Comparison of ENCODE assay signal across 1 cellular context in genomic region chr10:95513008-95513589, GRCh38.
TF ChIP-seq lines count a peak whose summit lies in the region.

No MANE protein-coding gene starts in this region.

TF ChIP-seq in HepG2, 621 proteins besides CTCF, POLR2A, EP300 and RAD21 (continued from another document and continues in another):
- TF ChIP-seq, protein P1, sequence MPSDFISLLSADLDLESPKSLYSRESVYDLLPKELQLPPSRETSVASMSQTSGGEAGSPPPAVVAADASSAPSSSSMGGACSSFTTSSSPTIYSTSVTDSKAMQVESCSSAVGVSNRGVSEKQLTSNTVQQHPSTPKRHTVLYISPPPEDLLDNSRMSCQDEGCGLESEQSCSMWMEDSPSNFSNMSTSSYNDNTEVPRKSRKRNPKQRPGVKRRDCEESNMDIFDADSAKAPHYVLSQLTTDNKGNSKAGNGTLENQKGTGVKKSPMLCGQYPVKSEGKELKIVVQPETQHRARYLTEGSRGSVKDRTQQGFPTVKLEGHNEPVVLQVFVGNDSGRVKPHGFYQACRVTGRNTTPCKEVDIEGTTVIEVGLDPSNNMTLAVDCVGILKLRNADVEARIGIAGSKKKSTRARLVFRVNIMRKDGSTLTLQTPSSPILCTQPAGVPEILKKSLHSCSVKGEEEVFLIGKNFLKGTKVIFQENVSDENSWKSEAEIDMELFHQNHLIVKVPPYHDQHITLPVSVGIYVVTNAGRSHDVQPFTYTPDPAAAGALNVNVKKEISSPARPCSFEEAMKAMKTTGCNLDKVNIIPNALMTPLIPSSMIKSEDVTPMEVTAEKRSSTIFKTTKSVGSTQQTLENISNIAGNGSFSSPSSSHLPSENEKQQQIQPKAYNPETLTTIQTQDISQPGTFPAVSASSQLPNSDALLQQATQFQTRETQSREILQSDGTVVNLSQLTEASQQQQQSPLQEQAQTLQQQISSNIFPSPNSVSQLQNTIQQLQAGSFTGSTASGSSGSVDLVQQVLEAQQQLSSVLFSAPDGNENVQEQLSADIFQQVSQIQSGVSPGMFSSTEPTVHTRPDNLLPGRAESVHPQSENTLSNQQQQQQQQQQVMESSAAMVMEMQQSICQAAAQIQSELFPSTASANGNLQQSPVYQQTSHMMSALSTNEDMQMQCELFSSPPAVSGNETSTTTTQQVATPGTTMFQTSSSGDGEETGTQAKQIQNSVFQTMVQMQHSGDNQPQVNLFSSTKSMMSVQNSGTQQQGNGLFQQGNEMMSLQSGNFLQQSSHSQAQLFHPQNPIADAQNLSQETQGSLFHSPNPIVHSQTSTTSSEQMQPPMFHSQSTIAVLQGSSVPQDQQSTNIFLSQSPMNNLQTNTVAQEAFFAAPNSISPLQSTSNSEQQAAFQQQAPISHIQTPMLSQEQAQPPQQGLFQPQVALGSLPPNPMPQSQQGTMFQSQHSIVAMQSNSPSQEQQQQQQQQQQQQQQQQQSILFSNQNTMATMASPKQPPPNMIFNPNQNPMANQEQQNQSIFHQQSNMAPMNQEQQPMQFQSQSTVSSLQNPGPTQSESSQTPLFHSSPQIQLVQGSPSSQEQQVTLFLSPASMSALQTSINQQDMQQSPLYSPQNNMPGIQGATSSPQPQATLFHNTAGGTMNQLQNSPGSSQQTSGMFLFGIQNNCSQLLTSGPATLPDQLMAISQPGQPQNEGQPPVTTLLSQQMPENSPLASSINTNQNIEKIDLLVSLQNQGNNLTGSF (CRISPR knock-in tag; IDR thresholded peaks at IDR 0.05) = no peak
- TF ChIP-seq CCAR2 (optimal IDR thresholded peaks at IDR 0.05; ENCODE audit: low read depth, low read length) (no peak), ZKSCAN1 (IDR thresholded peaks at IDR 0.05; ENCODE audit: low read length) (no peak), FOXP4 (CRISPR knock-in tag; IDR thresholded peaks at IDR 0.05) (peak; percentile 83), PAXIP1 (CRISPR knock-in tag; conservative IDR thresholded peaks at IDR 0.05) (peak; percentile 59), TFE3 (CRISPR knock-in tag; IDR thresholded peaks at IDR 0.05) (0 out of 2 replicates have a peak, but pooled peaks have one; percentile 24), MED1 (CRISPR knock-in tag; IDR thresholded peaks at IDR 0.05) (peak; percentile 61), LCORL (IDR thresholded peaks at IDR 0.05) (no peak), LCORL (CRISPR knock-in tag; IDR thresholded peaks at IDR 0.05) (peak; percentile 67; the same call in 1 of the 2 replicates), ZIK1 (CRISPR knock-in tag; IDR thresholded peaks at IDR 0.05; ENCODE audit: borderline replicate concordance, low read depth) (no peak), NR2F6 (IDR thresholded peaks at IDR 0.05) (no peak), NR2F6 (CRISPR knock-in tag; IDR thresholded peaks at IDR 0.05) (peak; percentile 30; the same call in 1 of the 2 replicates), ZBTB38 (CRISPR knock-in tag; IDR thresholded peaks at IDR 0.05) (peak; percentile 82), ARID2 (CRISPR knock-in tag; IDR thresholded peaks at IDR 0.05; ENCODE audit: borderline replicate concordance) (peak; percentile 28; the same call in 1 of the 2 replicates), ZNF839 (CRISPR knock-in tag; IDR thresholded peaks at IDR 0.05; ENCODE audit: borderline replicate concordance) (no peak), SOX13 (IDR thresholded peaks at IDR 0.05) (no peak), SOX13 (CRISPR knock-in tag; conservative IDR thresholded peaks at IDR 0.05 in 1 of 2, IDR thresholded peaks at IDR 0.05 in 1 of 2) (peak in 1 of 2 experiments; percentile 59; a peak in 1 of 4 replicates), SOX5 (CRISPR knock-in tag; IDR thresholded peaks at IDR 0.05; ENCODE audit: borderline replicate concordance) (peak; percentile 57; the same call in 1 of the 2 replicates), SMAD9 (CRISPR knock-in tag; IDR thresholded peaks at IDR 0.05) (no peak), HOXA3 (CRISPR knock-in tag; IDR thresholded peaks at IDR 0.05) (peak; percentile 23; the same call in 1 of the 2 replicates), FOXP1 (IDR thresholded peaks at IDR 0.05) (no peak), FOXP1 (CRISPR knock-in tag; IDR thresholded peaks at IDR 0.05) (peak; percentile 79), PPARG (CRISPR knock-in tag; conservative IDR thresholded peaks at IDR 0.05) (0 out of 2 replicates have a peak, but pooled peaks have one; percentile 25), SOX6 (IDR thresholded peaks at IDR 0.05) (no peak), SOX6 (CRISPR knock-in tag; IDR thresholded peaks at IDR 0.05) (peak; percentile 25; the same call in 1 of the 2 replicates), ARNTL (CRISPR knock-in tag; IDR thresholded peaks at IDR 0.05) (peak; percentile 50; the same call in 1 of the 2 replicates), HDAC2 (CRISPR knock-in tag; IDR thresholded peaks at IDR 0.05) (peak; percentile 68; the same call in 1 of the 2 replicates), ZNF350 (CRISPR knock-in tag; IDR thresholded peaks at IDR 0.05; ENCODE audit: borderline replicate concordance, low read depth) (0 out of 2 replicates have a peak, but pooled peaks have one; percentile 23), TBX2 (CRISPR knock-in tag; IDR thresholded peaks at IDR 0.05; ENCODE audit: borderline replicate concordance) (peak; percentile 80; the same call in 1 of the 2 replicates), JDP2 (CRISPR knock-in tag; IDR thresholded peaks at IDR 0.05; ENCODE audit: borderline replicate concordance) (no peak), FOXA3 (CRISPR knock-in tag; IDR thresholded peaks at IDR 0.05) (peak; percentile 79), FOXA1 (IDR thresholded peaks at IDR 0.05) (no peak), FOXA1 (CRISPR knock-in tag; IDR thresholded peaks at IDR 0.05) (peak; percentile 78), HMG20A (CRISPR knock-in tag; IDR thresholded peaks at IDR 0.05; ENCODE audit: borderline replicate concordance) (peak; percentile 13; the same call in 1 of the 2 replicates), SMYD3 (CRISPR knock-in tag; IDR thresholded peaks at IDR 0.05) (0 out of 2 replicates have a peak, but pooled peaks have one; percentile 16), HINFP (CRISPR knock-in tag; IDR thresholded peaks at IDR 0.05; ENCODE audit: low read depth) (0 out of 2 replicates have a peak, but pooled peaks have one; percentile 45), IKZF5 (CRISPR knock-in tag; IDR thresholded peaks at IDR 0.05) (no peak), FOXJ3 (CRISPR knock-in tag; IDR thresholded peaks at IDR 0.05; ENCODE audit: borderline replicate concordance) (peak; percentile 33; the same call in 1 of the 2 replicates), NCOA2 (CRISPR knock-in tag; IDR thresholded peaks at IDR 0.05) (peak; percentile 35; the same call in 1 of the 2 replicates), FOXO1 (CRISPR knock-in tag; IDR thresholded peaks at IDR 0.05) (peak; percentile 17; the same call in 1 of the 2 replicates)
- TF ChIP-seq, protein P2, sequence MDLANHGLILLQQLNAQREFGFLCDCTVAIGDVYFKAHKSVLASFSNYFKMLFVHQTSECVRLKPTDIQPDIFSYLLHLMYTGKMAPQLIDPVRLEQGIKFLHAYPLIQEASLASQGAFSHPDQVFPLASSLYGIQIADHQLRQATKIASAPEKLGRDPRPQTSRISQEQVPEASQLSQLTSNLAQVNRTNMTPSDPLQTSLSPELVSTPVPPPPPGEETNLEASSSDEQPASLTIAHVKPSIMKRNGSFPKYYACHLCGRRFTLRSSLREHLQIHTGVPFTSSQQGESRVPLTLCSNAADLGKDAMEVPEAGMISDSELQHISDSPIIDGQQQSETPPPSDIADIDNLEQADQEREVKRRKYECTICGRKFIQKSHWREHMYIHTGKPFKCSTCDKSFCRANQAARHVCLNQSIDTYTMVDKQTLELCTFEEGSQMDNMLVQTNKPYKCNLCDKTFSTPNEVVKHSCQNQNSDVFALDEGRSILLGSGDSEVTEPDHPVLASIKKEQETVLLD (CRISPR knock-in tag; IDR thresholded peaks at IDR 0.05; ENCODE audit: low read depth) = no peak
- TF ChIP-seq, protein P3, sequence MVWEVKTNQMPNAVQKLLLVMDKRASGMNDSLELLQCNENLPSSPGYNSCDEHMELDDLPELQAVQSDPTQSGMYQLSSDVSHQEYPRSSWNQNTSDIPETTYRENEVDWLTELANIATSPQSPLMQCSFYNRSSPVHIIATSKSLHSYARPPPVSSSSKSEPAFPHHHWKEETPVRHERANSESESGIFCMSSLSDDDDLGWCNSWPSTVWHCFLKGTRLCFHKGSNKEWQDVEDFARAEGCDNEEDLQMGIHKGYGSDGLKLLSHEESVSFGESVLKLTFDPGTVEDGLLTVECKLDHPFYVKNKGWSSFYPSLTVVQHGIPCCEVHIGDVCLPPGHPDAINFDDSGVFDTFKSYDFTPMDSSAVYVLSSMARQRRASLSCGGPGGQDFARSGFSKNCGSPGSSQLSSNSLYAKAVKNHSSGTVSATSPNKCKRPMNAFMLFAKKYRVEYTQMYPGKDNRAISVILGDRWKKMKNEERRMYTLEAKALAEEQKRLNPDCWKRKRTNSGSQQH (CRISPR knock-in tag; IDR thresholded peaks at IDR 0.05; ENCODE audit: low read depth) = no peak
- TF ChIP-seq, protein P4, sequence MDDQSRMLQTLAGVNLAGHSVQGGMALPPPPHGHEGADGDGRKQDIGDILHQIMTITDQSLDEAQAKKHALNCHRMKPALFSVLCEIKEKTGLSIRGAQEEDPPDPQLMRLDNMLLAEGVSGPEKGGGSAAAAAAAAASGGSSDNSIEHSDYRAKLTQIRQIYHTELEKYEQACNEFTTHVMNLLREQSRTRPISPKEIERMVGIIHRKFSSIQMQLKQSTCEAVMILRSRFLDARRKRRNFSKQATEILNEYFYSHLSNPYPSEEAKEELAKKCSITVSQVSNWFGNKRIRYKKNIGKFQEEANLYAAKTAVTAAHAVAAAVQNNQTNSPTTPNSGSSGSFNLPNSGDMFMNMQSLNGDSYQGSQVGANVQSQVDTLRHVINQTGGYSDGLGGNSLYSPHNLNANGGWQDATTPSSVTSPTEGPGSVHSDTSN (CRISPR knock-in tag; IDR thresholded peaks at IDR 0.05; ENCODE audit: borderline replicate concordance) = no peak
